2 cellular contexts compared by ENCODE assay signal in the genomic region with DNA sequence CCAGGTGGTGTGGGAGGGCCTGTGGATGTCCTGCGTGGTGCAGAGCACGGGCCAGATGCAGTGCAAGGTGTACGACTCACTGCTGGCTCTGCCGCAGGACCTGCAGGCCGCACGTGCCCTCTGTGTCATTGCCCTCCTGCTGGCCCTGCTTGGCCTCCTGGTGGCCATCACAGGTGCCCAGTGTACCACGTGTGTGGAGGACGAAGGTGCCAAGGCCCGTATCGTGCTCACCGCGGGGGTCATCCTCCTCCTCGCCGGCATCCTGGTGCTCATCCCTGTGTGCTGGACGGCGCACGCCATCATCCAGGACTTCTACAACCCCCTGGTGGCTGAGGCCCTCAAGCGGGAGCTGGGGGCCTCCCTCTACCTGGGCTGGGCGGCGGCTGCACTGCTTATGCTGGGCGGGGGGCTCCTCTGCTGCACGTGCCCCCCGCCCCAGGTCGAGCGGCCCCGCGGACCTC.
TF ChIP-seq lines count a peak whose summit lies in the region.

No MANE protein-coding gene starts in this region.

TF ChIP-seq in Ishikawa, 13 proteins besides CTCF, POLR2A, EP300 and RAD21:
- no peak for TF ChIP-seq TCF12 (IDR thresholded peaks at IDR 0.05; ENCODE audit: low read depth)
- TF ChIP-seq YY1 (IDR thresholded peaks at IDR 0.05; ENCODE audit: low read depth), result no peak
- no peak for TF ChIP-seq EGR1 (IDR thresholded peaks at IDR 0.05)
- no peak for TF ChIP-seq CREB1 (IDR thresholded peaks at IDR 0.05; ENCODE audit: low read depth)
- no peak for TF ChIP-seq CEBPB (IDR thresholded peaks at IDR 0.05)
- TF ChIP-seq ZBTB7A (IDR thresholded peaks at IDR 0.05; ENCODE audit: low read depth), result no peak; the same call in 1 of the 2 replicates
- no peak for TF ChIP-seq TEAD4 (IDR thresholded peaks at IDR 0.05)
- no peak for TF ChIP-seq FOXM1 (IDR thresholded peaks at IDR 0.05; ENCODE audit: borderline replicate concordance, low read depth)
- no peak for TF ChIP-seq NFIC (IDR thresholded peaks at IDR 0.05)
- no peak for TF ChIP-seq TAF1 (IDR thresholded peaks at IDR 0.05; ENCODE audit: low read depth)
- TF ChIP-seq, protein P1, sequence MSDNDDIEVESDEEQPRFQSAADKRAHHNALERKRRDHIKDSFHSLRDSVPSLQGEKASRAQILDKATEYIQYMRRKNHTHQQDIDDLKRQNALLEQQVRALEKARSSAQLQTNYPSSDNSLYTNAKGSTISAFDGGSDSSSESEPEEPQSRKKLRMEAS (IDR thresholded peaks at IDR 0.05), result peak; percentile 80
- TF ChIP-seq, protein P2, sequence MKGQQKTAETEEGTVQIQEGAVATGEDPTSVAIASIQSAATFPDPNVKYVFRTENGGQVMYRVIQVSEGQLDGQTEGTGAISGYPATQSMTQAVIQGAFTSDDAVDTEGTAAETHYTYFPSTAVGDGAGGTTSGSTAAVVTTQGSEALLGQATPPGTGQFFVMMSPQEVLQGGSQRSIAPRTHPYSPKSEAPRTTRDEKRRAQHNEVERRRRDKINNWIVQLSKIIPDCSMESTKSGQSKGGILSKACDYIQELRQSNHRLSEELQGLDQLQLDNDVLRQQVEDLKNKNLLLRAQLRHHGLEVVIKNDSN (IDR thresholded peaks at IDR 0.05), result peak; percentile 62
- TF ChIP-seq, protein P3, sequence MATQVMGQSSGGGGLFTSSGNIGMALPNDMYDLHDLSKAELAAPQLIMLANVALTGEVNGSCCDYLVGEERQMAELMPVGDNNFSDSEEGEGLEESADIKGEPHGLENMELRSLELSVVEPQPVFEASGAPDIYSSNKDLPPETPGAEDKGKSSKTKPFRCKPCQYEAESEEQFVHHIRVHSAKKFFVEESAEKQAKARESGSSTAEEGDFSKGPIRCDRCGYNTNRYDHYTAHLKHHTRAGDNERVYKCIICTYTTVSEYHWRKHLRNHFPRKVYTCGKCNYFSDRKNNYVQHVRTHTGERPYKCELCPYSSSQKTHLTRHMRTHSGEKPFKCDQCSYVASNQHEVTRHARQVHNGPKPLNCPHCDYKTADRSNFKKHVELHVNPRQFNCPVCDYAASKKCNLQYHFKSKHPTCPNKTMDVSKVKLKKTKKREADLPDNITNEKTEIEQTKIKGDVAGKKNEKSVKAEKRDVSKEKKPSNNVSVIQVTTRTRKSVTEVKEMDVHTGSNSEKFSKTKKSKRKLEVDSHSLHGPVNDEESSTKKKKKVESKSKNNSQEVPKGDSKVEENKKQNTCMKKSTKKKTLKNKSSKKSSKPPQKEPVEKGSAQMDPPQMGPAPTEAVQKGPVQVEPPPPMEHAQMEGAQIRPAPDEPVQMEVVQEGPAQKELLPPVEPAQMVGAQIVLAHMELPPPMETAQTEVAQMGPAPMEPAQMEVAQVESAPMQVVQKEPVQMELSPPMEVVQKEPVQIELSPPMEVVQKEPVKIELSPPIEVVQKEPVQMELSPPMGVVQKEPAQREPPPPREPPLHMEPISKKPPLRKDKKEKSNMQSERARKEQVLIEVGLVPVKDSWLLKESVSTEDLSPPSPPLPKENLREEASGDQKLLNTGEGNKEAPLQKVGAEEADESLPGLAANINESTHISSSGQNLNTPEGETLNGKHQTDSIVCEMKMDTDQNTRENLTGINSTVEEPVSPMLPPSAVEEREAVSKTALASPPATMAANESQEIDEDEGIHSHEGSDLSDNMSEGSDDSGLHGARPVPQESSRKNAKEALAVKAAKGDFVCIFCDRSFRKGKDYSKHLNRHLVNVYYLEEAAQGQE (IDR thresholded peaks at IDR 0.05; ENCODE audit: low read depth), result no peak

TF ChIP-seq in H1, 55 proteins besides CTCF, POLR2A, EP300 and RAD21:
- TF ChIP-seq CBX8 (IDR thresholded peaks at IDR 0.05; ENCODE audit: borderline replicate concordance, low read depth, low read length) (no peak), RNF2 (IDR thresholded peaks at IDR 0.05; ENCODE audit: borderline replicate concordance, low read depth, low read length, missing control alignments, poor library complexity, severe bottlenecking) (no peak), KDM1A (IDR thresholded peaks at IDR 0.05; ENCODE audit: borderline replicate concordance, low read length) (no peak), SP4 (IDR thresholded peaks at IDR 0.05; ENCODE audit: low read length) (no peak), POLR2AphosphoS5 (IDR thresholded peaks at IDR 0.05; ENCODE audit: low read depth, low read length) (peak; percentile 79; the same call in 1 of the 2 replicates), FOSL1 (IDR thresholded peaks at IDR 0.05; ENCODE audit: insufficient read depth, low read depth, low read length) (no peak), KDM5A (IDR thresholded peaks at IDR 0.05; ENCODE audit: low read length) (no peak), TBP (IDR thresholded peaks at IDR 0.05; ENCODE audit: low read depth, low read length) (no peak), JUN (IDR thresholded peaks at IDR 0.05; ENCODE audit: low read depth, low read length) (no peak), KDM4A (IDR thresholded peaks at IDR 0.05; ENCODE audit: low read depth, low read length, severe bottlenecking) (no peak), SIX5 (IDR thresholded peaks at IDR 0.05; ENCODE audit: low read depth, low read length) (no peak), RBBP5 (IDR thresholded peaks at IDR 0.05; ENCODE audit: borderline replicate concordance, low read depth, low read length) (no peak)
- TF ChIP-seq, protein P1 (IDR thresholded peaks at IDR 0.05), result peak; percentile 49
- TF ChIP-seq, protein P4, sequence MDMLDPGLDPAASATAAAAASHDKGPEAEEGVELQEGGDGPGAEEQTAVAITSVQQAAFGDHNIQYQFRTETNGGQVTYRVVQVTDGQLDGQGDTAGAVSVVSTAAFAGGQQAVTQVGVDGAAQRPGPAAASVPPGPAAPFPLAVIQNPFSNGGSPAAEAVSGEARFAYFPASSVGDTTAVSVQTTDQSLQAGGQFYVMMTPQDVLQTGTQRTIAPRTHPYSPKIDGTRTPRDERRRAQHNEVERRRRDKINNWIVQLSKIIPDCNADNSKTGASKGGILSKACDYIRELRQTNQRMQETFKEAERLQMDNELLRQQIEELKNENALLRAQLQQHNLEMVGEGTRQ (IDR thresholded peaks at IDR 0.05; ENCODE audit: low read length), result no peak
